Comparison of ENCODE assay signal across 10 cellular contexts in genomic region chr16:23905027-23905426, GRCh38.
DNase-seq lines count a peak whose midpoint lies in the region; ATAC-seq, FAIRE-seq and TF ChIP-seq lines count a peak whose summit lies in the region.
"Had no signal": no experiment of that assay in that cellular context is flagged by ENCODE, and none has a peak within 500 bp of the region (broad histone marks: within the 10 kb centered on the region; RNA-seq: fewer than 3 reads in every experiment).

No MANE protein-coding gene starts in this region.

- 21% methylated on average over 8 of the region's 8 CpGs for WGBS in HUES64
- 54 to 62% methylated on average over 7 of the region's 8 CpGs for WGBS in upper lobe of left lung, 2 donors

- TF ChIP-seq CTCF in kidney (IDR thresholded peaks at IDR 0.05; ENCODE audit: borderline replicate concordance, extremely low read depth, insufficient read depth) = no peak
- no peak for TF ChIP-seq CTCF in upper lobe of left lung (IDR thresholded peaks at IDR 0.05)

- no peak for FAIRE-seq in kidney (lab: Jason Lieb, UNC)
- FAIRE-seq: GM18507 had no signal

- peaks cover 78% of the 10 kb centered on the region for H3K4me1 Mint-ChIP-seq in activated naive CD8-positive, alpha-beta T cell treated with anti-CD3 and anti-CD28 coated beads, Interleukin-2, amount 50 U/mL, for 24 hours

- no peaks in the 10 kb centered on the region for H3K36me3 ChIP-seq in HUES64 (ENCODE audit: insufficient read depth, low read length)
- no peaks in the 10 kb centered on the region for H3K36me3 ChIP-seq in kidney (ENCODE audit: control insufficient read depth in 1 of 2, insufficient read depth in 2 of 2, low read length in 2 of 2)
- H3K36me3 ChIP-seq in upper lobe of left lung = no peaks in the 10 kb centered on the region

- H3K27me3 ChIP-seq in HUES64 (ENCODE audit: insufficient read depth, low read length) = no peaks in the 10 kb centered on the region
- no peaks in the 10 kb centered on the region for H3K27me3 ChIP-seq in upper lobe of left lung

- H3K27ac Mint-ChIP-seq in activated naive CD8-positive, alpha-beta T cell treated with anti-CD3 and anti-CD28 coated beads, Interleukin-2, amount 50 U/mL, for 24 hours = no peak overlapping the region
- H3K27ac Mint-ChIP-seq: activated CD4-positive, alpha-beta T cell treated with anti-CD3 and anti-CD28 coated beads, Interleukin-2, amount 10 ng/mL, durations not matched to agents 7 days and 5 days had no signal

- H3K9me3 ChIP-seq in HUES64 (ENCODE audit: insufficient read depth, low read depth, low read length) (no peaks in the 10 kb centered on the region), kidney (ENCODE audit: control insufficient read depth in 1 of 2, low read length in 2 of 2) (no peaks in the 10 kb centered on the region), upper lobe of left lung (no peaks in the 10 kb centered on the region)

- ATAC-seq in upper lobe of left lung (ENCODE audit: low FRiP score in 2 of 2) = peak; percentile 60 to 69
- ATAC-seq in activated naive CD8-positive, alpha-beta T cell treated with anti-CD3 and anti-CD28 coated beads, Interleukin-2, amount 50 U/mL, for 24 hours = no peak
- ATAC-seq: esophagus mucosa had no signal

- H3K27ac ChIP-seq in HUES64 (ENCODE audit: low read depth, low read length) (no peak overlapping the region), kidney (ENCODE audit: low read depth in 2 of 2, low read length in 2 of 2) (no peak overlapping the region), upper lobe of left lung (no peak overlapping the region)

- H3K4me1 ChIP-seq in HUES64 (ENCODE audit: insufficient read depth, low read length) (peaks cover 26% of the 10 kb centered on the region), kidney (ENCODE audit: control insufficient read depth in 1 of 2, insufficient read depth in 1 of 2, low read depth in 1 of 2, low read length in 2 of 2) (no peaks in the 10 kb centered on the region), upper lobe of left lung (peaks cover 0 to 6% (median 0%) of the 10 kb centered on the region in 4 donors)

- H3K4me3 Mint-ChIP-seq in activated naive CD8-positive, alpha-beta T cell treated with anti-CD3 and anti-CD28 coated beads, Interleukin-2, amount 50 U/mL, for 24 hours = no peak overlapping the region
- H3K4me3 Mint-ChIP-seq: activated CD4-positive, alpha-beta T cell treated with anti-CD3 and anti-CD28 coated beads, Interleukin-2, amount 10 ng/mL, durations not matched to agents 7 days and 5 days had no signal

- H3K36me3 Mint-ChIP-seq in activated naive CD8-positive, alpha-beta T cell treated with anti-CD3 and anti-CD28 coated beads, Interleukin-2, amount 50 U/mL, for 24 hours (ENCODE audit: low read depth) = peaks cover 6% of the 10 kb centered on the region

- H3K9ac ChIP-seq in HUES64 (ENCODE audit: low read depth, low read length) = peak overlapping the region; percentile 53; the same call in 1 of the 2 replicates
- no peak overlapping the region for H3K9ac ChIP-seq in kidney (ENCODE audit: low read length in 2 of 2)

- H3K9me3 Mint-ChIP-seq in activated naive CD8-positive, alpha-beta T cell treated with anti-CD3 and anti-CD28 coated beads, Interleukin-2, amount 50 U/mL, for 24 hours = no peaks in the 10 kb centered on the region
- H3K9me3 Mint-ChIP-seq: activated CD4-positive, alpha-beta T cell treated with anti-CD3 and anti-CD28 coated beads, Interleukin-2, amount 10 ng/mL, durations not matched to agents 7 days and 5 days had no signal

- H3K4me3 ChIP-seq in HUES64 (ENCODE audit: low read length) (no peak overlapping the region), kidney (ENCODE audit: low read length in 2 of 2) (no peak overlapping the region), upper lobe of left lung (no peak overlapping the region)

- H3K27me3 Mint-ChIP-seq in activated naive CD8-positive, alpha-beta T cell treated with anti-CD3 and anti-CD28 coated beads, Interleukin-2, amount 50 U/mL, for 24 hours = no peaks in the 10 kb centered on the region
- H3K27me3 Mint-ChIP-seq: activated CD4-positive, alpha-beta T cell treated with anti-CD3 and anti-CD28 coated beads, Interleukin-2, amount 10 ng/mL, durations not matched to agents 7 days and 5 days had no signal

- intact Hi-C loops in kidney (cut with DNase I) = no loop called here

- no peak for TF ChIP-seq POLR2A in upper lobe of left lung (IDR thresholded peaks at IDR 0.05)

- no peak for TF ChIP-seq EP300 in upper lobe of left lung (IDR thresholded peaks at IDR 0.05)

- DNase-seq in cerebellar cortex (ENCODE audit: low spot score) (peak; percentile 72), kidney (peak; percentile 79), upper lobe of left lung (peak in 1 of 2 donors; percentile 63), activated gamma-delta T cell (lab: John Stamatoyannopoulos, UW) (no peak)
- no peak for DNase-seq in stimulated activated CD4-positive, alpha-beta T cell treated with anti-CD3 and anti-CD28 coated beads, Interleukin-4, amount 100 ng/mL, for 24 hours
- DNase-seq in activated naive CD8-positive, alpha-beta T cell treated with anti-CD3 and anti-CD28 coated beads, Interleukin-2, amount 50 U/mL, for 24 hours = no peak
- DNase-seq: activated CD4-positive, alpha-beta T cell treated with anti-CD3 and anti-CD28 coated beads, Interleukin-2, amount 10 ng/mL, durations not matched to agents 7 days and 5 days had no signal

Comparison
In these comparisons a context has a peak if more than half of its experiments do, and no peak if none do; other contexts are left out.
1. DNase-seq: peak in cerebellar cortex (single experiment) and kidney (single experiment); none in stimulated activated CD4-positive, alpha-beta T cell treated with anti-CD3 and anti-CD28 coated beads, Interleukin-4, amount 100 ng/mL, for 24 hours (single experiment), activated naive CD8-positive, alpha-beta T cell treated with anti-CD3 and anti-CD28 coated beads, Interleukin-2, amount 50 U/mL, for 24 hours (single experiment) and activated gamma-delta T cell (single experiment).